ENCODE assay signal across 19 cellular contexts in genomic region chr11:67564230-67564629, GRCh38. TPM values are rescaled to one million over a fixed set of nuclear protein-coding genes. Genes with fewer than 3 reads are reported as not detected.
DNase-seq lines count a peak whose midpoint lies in the region; ATAC-seq, FAIRE-seq and TF ChIP-seq lines count a peak whose summit lies in the region.
"Had no signal": no experiment of that assay in that cellular context is flagged by ENCODE, and none has a peak within 500 bp of the region (broad histone marks: within the 10 kb centered on the region; RNA-seq: fewer than 3 reads in every experiment).

No MANE protein-coding gene starts in this region.

- H3K4me3 ChIP-seq in fibroblast of villous mesenchyme (ENCODE audit: low read depth, low read length) (no peak overlapping the region), trophoblast cell (ENCODE audit: low read depth, low read length) (no peak overlapping the region)
- H3K4me3 ChIP-seq: SK-N-MC had no signal

- no peak overlapping the region for H3K23ac ChIP-seq in trophoblast cell (ENCODE audit: low read length)

- no peaks in the 10 kb centered on the region for H3K36me3 ChIP-seq in trophoblast cell (ENCODE audit: control insufficient read depth in 1 of 2, insufficient read depth in 2 of 2, low read length in 2 of 2)

- H2AFZ ChIP-seq in trophoblast cell (ENCODE audit: insufficient read depth, low read length, poor library complexity) = no peak overlapping the region

- H3K9ac ChIP-seq in trophoblast cell (ENCODE audit: low read length) = no peak overlapping the region

- H2BK12ac ChIP-seq in trophoblast cell (ENCODE audit: low read length) = peak overlapping the region; percentile 88

- peaks cover 36% of the 10 kb centered on the region for H3K79me1 ChIP-seq in trophoblast cell (ENCODE audit: low read length)

- DNase-seq in EH (ENCODE audit: low read depth) (peak; percentile 19), RCC 7860 (ENCODE audit: low spot score) (peak; percentile 74), fibroblast of villous mesenchyme (ENCODE audit: low read depth) (peak; percentile 27), trophoblast cell (no peak), germinal center (ENCODE audit: low spot score) (no peak), hepatic stellate cell (ENCODE audit: low spot score) (no peak)
- no peak for DNase-seq in activated CD4-positive, CD25-positive, alpha-beta regulatory T cell (lab: John Stamatoyannopoulos, UW)
- DNase-seq: activated CD4-positive, alpha-beta T cell treated with anti-CD3 and anti-CD28 coated beads, Interleukin-2, amount 10 ng/mL, durations not matched to agents 24 days and 14 days; AML-193; caudate nucleus; DMS 273 treated with DMSO at 0.1 percent for 48 hours; Kasumi-1; NCI-H1436 treated with DMSO at 0.1 percent for 48 hours; NCI-H345; stimulated activated CD4-positive, alpha-beta T cell treated with anti-CD3 and anti-CD28 coated beads, Interleukin-15, amount 100 ng/mL, for 24 hours had no signal

- peak overlapping the region; percentile 84 for H2AK5ac ChIP-seq in trophoblast cell (ENCODE audit: low read length)

- peak overlapping the region; percentile 99 for H2BK120ac ChIP-seq in trophoblast cell (ENCODE audit: insufficient read depth, low read length, poor library complexity)

- FAIRE-seq in RCC 7860 (lab: Jason Lieb, UNC) = peak; percentile 67
- FAIRE-seq: frontal cortex had no signal

- H3K4me2 ChIP-seq in trophoblast cell (ENCODE audit: low read length) = no peak overlapping the region

- peak overlapping the region; percentile 99 for H2BK5ac ChIP-seq in trophoblast cell (ENCODE audit: low read depth, low read length, poor library complexity)

- WGBS in trophoblast cell (ENCODE audit: extremely low coverage, insufficient coverage, insufficient read length) = no CpG with 5 or more reads among the region's 4 CpGs

- H3K14ac ChIP-seq in trophoblast cell (ENCODE audit: low read length) = peak overlapping the region; percentile 77

- peak overlapping the region; percentile 89 for H3K18ac ChIP-seq in trophoblast cell (ENCODE audit: low read length)

- peak overlapping the region; percentile 91 for H3K27ac ChIP-seq in trophoblast cell (ENCODE audit: low read depth, low read length)
- H3K27ac ChIP-seq: SK-N-MC had no signal

- H4K12ac ChIP-seq in trophoblast cell (ENCODE audit: low read depth, low read length) = no peak overlapping the region

- H3K4me1 ChIP-seq in trophoblast cell (ENCODE audit: control insufficient read depth in 1 of 2, insufficient read depth in 2 of 2, low read length in 2 of 2) = peaks cover 7 to 16% of the 10 kb centered on the region in 2 experiments

- peaks cover 7% of the 10 kb centered on the region for H3K79me2 ChIP-seq in trophoblast cell (ENCODE audit: control insufficient read depth, insufficient read depth, low read length, poor library complexity)

- no peaks in the 10 kb centered on the region for H3K9me3 ChIP-seq in trophoblast cell (ENCODE audit: insufficient read depth, low read depth, low read length)

- H4K8ac ChIP-seq in trophoblast cell (ENCODE audit: low read depth, low read length) = peak overlapping the region; percentile 81

- H4K91ac ChIP-seq in trophoblast cell (ENCODE audit: low read depth, low read length) = peak overlapping the region; percentile 97

- no peak for TF ChIP-seq CTCF in fibroblast of villous mesenchyme (IDR thresholded peaks at IDR 0.05; ENCODE audit: insufficient read depth, low read depth, low read length)

- H3K27me3 ChIP-seq in trophoblast cell (ENCODE audit: insufficient read depth, low read length) = no peaks in the 10 kb centered on the region

- ATAC-seq in GM19463 (IDR thresholded peaks at IDR 0.05; ENCODE audit: unreplicated experiment) = no peak

- H3K4ac ChIP-seq in trophoblast cell (ENCODE audit: low read depth, low read length) = peak overlapping the region; percentile 80

RNA-seq across cellular contexts. Expression of gene GSTP1, which starts 19.4 kb away (rescaled TPM):
- total RNA-seq in fibroblast of villous mesenchyme = 495 and 721 TPM in 2 replicates
- 1,111 and 1,164 TPM in 2 replicates for polyA plus RNA-seq in trophoblast cell (2013)

RNA-seq across cellular contexts. Expression of gene CABP2, which starts 41.0 kb away (rescaled TPM):
- not detected in 2 replicates for total RNA-seq in fibroblast of villous mesenchyme
- not detected in 2 replicates for polyA plus RNA-seq in trophoblast cell (2013)
- total RNA-seq: activated CD4-positive, alpha-beta T cell treated with anti-CD3 and anti-CD28 coated beads, Interleukin-2, amount 10 ng/mL, durations not matched to agents 24 days and 14 days; frontal cortex; kidney epithelial cell had no signal

RNA-seq across cellular contexts. Expression of gene NDUFV1, which starts 42.5 kb away (rescaled TPM):
- total RNA-seq in fibroblast of villous mesenchyme = 140 and 178 TPM in 2 replicates
- 61.7 and 64.8 TPM in 2 replicates for polyA plus RNA-seq in trophoblast cell (2013)

RNA-seq across cellular contexts. Expression of gene CDK2AP2, which starts 56.3 kb away (rescaled TPM):
- total RNA-seq in fibroblast of villous mesenchyme = 13.5 and 16.8 TPM in 2 replicates
- polyA plus RNA-seq in trophoblast cell (2013) = 117 and 126 TPM in 2 replicates

RNA-seq across cellular contexts. Expression of gene PITPNM1, which starts 59.1 kb away (rescaled TPM):
- 21.9 and 22.9 TPM in 2 replicates for total RNA-seq in fibroblast of villous mesenchyme
- polyA plus RNA-seq in trophoblast cell (2013) = 67.5 and 70.6 TPM in 2 replicates

Comparison
In these comparisons a context has a peak if more than half of its experiments do, and no peak if none do; other contexts are left out.
1. DNase-seq: peak in EH (single experiment), RCC 7860 (single experiment) and fibroblast of villous mesenchyme (single experiment); none in trophoblast cell (0 of 2), germinal center (single experiment), activated CD4-positive, CD25-positive, alpha-beta regulatory T cell (0 of 4) and hepatic stellate cell (single experiment).